Comparison of ENCODE assay signal across 7 cellular contexts in genomic region chr22:30649430-30650007, GRCh38. TPM values are rescaled to one million over a fixed set of nuclear protein-coding genes. Genes with fewer than 3 reads are reported as not detected.
DNase-seq lines count a peak whose midpoint lies in the region; ATAC-seq, FAIRE-seq and TF ChIP-seq lines count a peak whose summit lies in the region.

No MANE protein-coding gene starts in this region.

- no peaks in the 10 kb centered on the region for H3K4me1 ChIP-seq in Peyer's patch

- intact Hi-C loops in head of caudate nucleus (cut with DNase I): no loop called here

- no peaks in the 10 kb centered on the region for H3K36me3 ChIP-seq in Peyer's patch

- ATAC-seq in GM18519 (IDR thresholded peaks at IDR 0.05; ENCODE audit: low FRiP score, unreplicated experiment) (no peak), GM19395 (IDR thresholded peaks at IDR 0.05; ENCODE audit: unreplicated experiment) (no peak)

- TF ChIP-seq CTCF in Peyer's patch (IDR thresholded peaks at IDR 0.05): peak in 1 of 6 experiments; percentile 6

- no peak for TF ChIP-seq POLR2A in H54 (IDR thresholded peaks at IDR 0.05; ENCODE audit: low read depth, low read length)
- no peak for TF ChIP-seq POLR2A in Peyer's patch (IDR thresholded peaks at IDR 0.05)

- H3K9me3 ChIP-seq in Peyer's patch: no peaks in the 10 kb centered on the region

- FAIRE-seq in H54 (lab: Jason Lieb, UNC): peak; percentile 88

- DNase-seq in H54 (ENCODE audit: insufficient read length, low spot score) (peak; percentile 90), Peyer's patch (peak in 2 of 3 donors; percentile 74 to 81), head of caudate nucleus (peak in 31 of 42 donors; percentile 19 to 84 (median 43))
- peak; percentile 45 to 65 for DNase-seq in activated T-helper 1 cell treated with anti-CD3 and anti-CD28 coated beads, Interleukin-2, amount 50 U/mL, for 16 hours (ENCODE audit: low read depth in 1 of 2, low spot score in 1 of 2)
- DNase-seq in stimulated activated CD4-positive, alpha-beta T cell treated with anti-CD3 and anti-CD28 coated beads, TNF-alpha, amount 100 ng/mL, for 1 hour (ENCODE audit: low read depth in 3 of 3, low spot score in 1 of 3): peak; percentile 50 to 70 (median 50)

- no peaks in the 10 kb centered on the region for H3K27me3 ChIP-seq in Peyer's patch

- no peak overlapping the region for H3K4me3 ChIP-seq in Peyer's patch

- peak overlapping the region in 1 of 4 donors; percentile 39 for H3K27ac ChIP-seq in Peyer's patch

RNA-seq across cellular contexts. Expression of gene SLC35E4, which starts 13.9 kb away (rescaled TPM):
- total RNA-seq in Peyer's patch: 1 to 10 TPM; 1.7 to 9.9 (median 7.3) TPM

RNA-seq across cellular contexts. Expression of gene DUSP18, which starts 18.2 kb away (rescaled TPM):
- total RNA-seq in Peyer's patch: 10 to 100 TPM in 3 of 4 donors, 1 to 10 TPM in 1; 5.8 to 50.8 (median 40.2) TPM

RNA-seq across cellular contexts. Expression of gene TCN2, which starts 42.5 kb away (rescaled TPM):
- 100 to 1,000 TPM in 3 of 4 donors, 10 to 100 TPM in 1; 17.3 to 248 (median 186) TPM for total RNA-seq in Peyer's patch

RNA-seq across cellular contexts. Expression of gene OSBP2, which starts 45.2 kb away (rescaled TPM):
- 1 to 10 TPM; 3.7 to 8.7 (median 4.7) TPM for total RNA-seq in Peyer's patch

RNA-seq across cellular contexts. Expression of gene PES1, which starts 57.8 kb away (rescaled TPM):
- 10 to 100 TPM; 28.4 to 49.5 (median 38.4) TPM for total RNA-seq in Peyer's patch
